32 cellular contexts compared by ENCODE assay signal in the genomic region with DNA sequence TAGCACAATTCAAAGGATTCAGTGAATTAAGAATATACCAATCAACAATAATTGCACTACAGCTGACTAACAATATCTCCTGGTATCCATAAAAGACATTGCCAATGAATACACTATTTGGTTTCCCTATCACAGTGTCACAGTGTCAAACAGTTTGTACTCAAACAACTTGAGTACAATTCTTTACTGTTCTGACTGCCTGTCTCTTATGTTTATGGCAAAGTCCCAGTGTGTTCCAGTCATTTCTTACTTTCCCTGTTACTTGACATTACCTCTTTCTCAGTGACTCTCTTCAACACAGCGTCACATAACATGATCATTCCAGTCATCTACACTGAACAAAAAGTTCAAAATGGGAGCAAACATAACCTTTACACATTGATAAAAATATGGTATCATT. TPM values are rescaled to one million over a fixed set of nuclear protein-coding genes. Genes with fewer than 3 reads are reported as not detected.
"Had no signal": no experiment of that assay in that cellular context is flagged by ENCODE, and none has a peak within 500 bp of the region (broad histone marks: within the 10 kb centered on the region; RNA-seq: fewer than 3 reads in every experiment).

No MANE protein-coding gene starts in this region.

- H3K36me3 Mint-ChIP-seq: mesothelial cell of epicardium, naive B cell had no signal

- H3K27me3 ChIP-seq: esophagus squamous epithelium, gastrocnemius medialis, heart right ventricle, left lung had no signal

- FAIRE-seq: endometrium, islet of Langerhans, keratinocyte had no signal

- H3K4me3 Mint-ChIP-seq: dendritic cell treated with granulocyte-macrophage colony-stimulating factor and Interleukin-4, amounts not matched to agents 40 ng/mL and 50 ng/mL, for 4 days; effector memory CD8-positive, alpha-beta T cell; endodermal cell; mesothelial cell of epicardium; naive B cell had no signal

- H3K9me3 Mint-ChIP-seq: dendritic cell treated with granulocyte-macrophage colony-stimulating factor and Interleukin-4, amounts not matched to agents 40 ng/mL and 50 ng/mL, for 4 days; effector memory CD8-positive, alpha-beta T cell; endodermal cell; naive B cell had no signal

- H3K27me3 Mint-ChIP-seq: dendritic cell treated with granulocyte-macrophage colony-stimulating factor and Interleukin-4, amounts not matched to agents 40 ng/mL and 50 ng/mL, for 4 days; effector memory CD8-positive, alpha-beta T cell; naive B cell had no signal

- H3K27ac ChIP-seq: epithelial cell of prostate, esophagus squamous epithelium, gastrocnemius medialis, heart right ventricle, left lung, lower lobe of right lung had no signal

- H3K9me3 ChIP-seq: esophagus squamous epithelium, gastrocnemius medialis, heart right ventricle, left lung, lower lobe of right lung, mucosa of descending colon had no signal

- ATAC-seq: effector memory CD8-positive, alpha-beta T cell; esophagus mucosa; gastrocnemius medialis; heart right ventricle; left cardiac atrium; left lung; left ventricle myocardium superior; lower lobe of right lung; mucosa of descending colon had no signal

- H3K27ac Mint-ChIP-seq: dendritic cell treated with granulocyte-macrophage colony-stimulating factor and Interleukin-4, amounts not matched to agents 40 ng/mL and 50 ng/mL, for 4 days; effector memory CD8-positive, alpha-beta T cell; endodermal cell; mesothelial cell of epicardium had no signal

- H3K36me3 ChIP-seq: esophagus squamous epithelium, gastrocnemius medialis, heart right ventricle, left lung, lower lobe of right lung had no signal

- DNase-seq: cortex of kidney; effector CD8-positive, alpha-beta T cell; effector memory CD8-positive, alpha-beta T cell; endodermal cell; erythroblast; esophagus squamous epithelium; foreskin fibroblast; foreskin melanocyte; gastrocnemius medialis; glutamatergic neuron; head of caudate nucleus; heart right ventricle; hippocampal formation; left cardiac atrium; left lung; left ventricle myocardium superior; lower lobe of right lung; mesenchymal stem cell; mucosa of descending colon; naive B cell had no signal

- H3K4me3 ChIP-seq: esophagus squamous epithelium, gastrocnemius medialis, heart right ventricle, left lung, lower lobe of right lung, mucosa of descending colon had no signal

RNA-seq across cellular contexts. Expression of gene DLEU7, which starts 44.9 kb away (rescaled TPM):
- total RNA-seq: dermis microvascular lymphatic vessel endothelial cell, endodermal cell, esophagus mucosa, esophagus squamous epithelium, glomerular endothelial cell, kidney epithelial cell, left ventricle myocardium superior, lung microvascular endothelial cell, myocyte had no signal
- polyA plus RNA-seq: keratinocyte had no signal
